In the genomic region with DNA sequence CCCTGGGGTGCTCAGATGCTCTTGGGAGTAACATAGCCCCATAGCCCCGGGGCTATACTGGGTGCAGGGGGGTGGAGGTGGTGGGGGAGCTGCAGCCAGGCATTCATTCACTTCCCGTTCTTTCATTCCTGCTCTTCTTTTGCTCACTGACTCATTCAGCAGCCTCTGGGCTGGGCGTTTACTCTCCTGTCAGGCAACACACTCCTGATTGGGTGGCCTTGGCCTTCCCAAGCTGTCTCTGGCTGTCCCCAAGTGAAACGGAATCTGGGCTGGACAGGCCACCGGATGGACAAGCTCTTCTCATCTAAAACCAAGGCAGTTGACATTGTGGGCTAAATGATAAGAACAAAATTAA, we compare ENCODE assay signal across 10 cellular contexts. TPM values are rescaled to one million over a fixed set of nuclear protein-coding genes. Genes with fewer than 3 reads are reported as not detected.
DNase-seq lines count a peak whose midpoint lies in the region; ATAC-seq, FAIRE-seq and TF ChIP-seq lines count a peak whose summit lies in the region.
"Had no signal": no experiment of that assay in that cellular context is flagged by ENCODE, and none has a peak within 500 bp of the region (broad histone marks: within the 10 kb centered on the region; RNA-seq: fewer than 3 reads in every experiment).

No MANE protein-coding gene starts in this region.

- H3K4me1 ChIP-seq in lower lobe of right lung (peaks cover 44% of the 10 kb centered on the region), upper lobe of left lung (peaks cover 20 to 61% (median 53%) of the 10 kb centered on the region in 4 donors)

- no peak for FAIRE-seq in GM12892 (lab: Jason Lieb, UNC)

- intact Hi-C loops in lower lobe of right lung (cut with DNase I) = no loop called here

- TF ChIP-seq POLR2A in upper lobe of left lung (IDR thresholded peaks at IDR 0.05) = no peak
- no peak for TF ChIP-seq POLR2A in GM12892 (IDR thresholded peaks at IDR 0.05; ENCODE audit: low read depth, low read length)

- 43 to 67% methylated on average over 5 of the region's 5 CpGs for WGBS in upper lobe of left lung, 2 donors

- no peaks in the 10 kb centered on the region for H3K27me3 ChIP-seq in MG63
- no peaks in the 10 kb centered on the region for H3K27me3 ChIP-seq in lower lobe of right lung (ENCODE audit: low read depth)
- H3K27me3 ChIP-seq in upper lobe of left lung = no peaks in the 10 kb centered on the region

- DNase-seq in MG63 (peak; percentile 42), dedifferentiated amniotic fluid mesenchymal stem cell (ENCODE audit: extremely low spot score) (peak; percentile 74), lower lobe of right lung (no peak), upper lobe of left lung (no peak), GM10266 (ENCODE audit: extremely low spot score) (no peak), NCI-H1694 treated with DMSO at 0.1 percent for 48 hours (lab: John Stamatoyannopoulos, UW) (no peak), GM12892 (ENCODE audit: insufficient read length) (no peak)
- DNase-seq: activated naive CD8-positive, alpha-beta T cell treated with anti-CD3 and anti-CD28 coated beads for 36 hours; NCI-H774 had no signal

- H3K9me3 ChIP-seq in MG63 (no peaks in the 10 kb centered on the region), lower lobe of right lung (no peaks in the 10 kb centered on the region), upper lobe of left lung (no peaks in the 10 kb centered on the region)

- peaks cover 16% of the 10 kb centered on the region for H3K36me3 ChIP-seq in MG63
- H3K36me3 ChIP-seq in lower lobe of right lung = no peaks in the 10 kb centered on the region
- H3K36me3 ChIP-seq in upper lobe of left lung = no peaks in the 10 kb centered on the region

- no peak for TF ChIP-seq EP300 in upper lobe of left lung (IDR thresholded peaks at IDR 0.05)

- H3K27ac ChIP-seq in lower lobe of right lung (peak overlapping the region; percentile 84), upper lobe of left lung (peak overlapping the region; percentile 64 to 83 (median 79))

- H3K4me3 ChIP-seq in MG63 (no peak overlapping the region), lower lobe of right lung (no peak overlapping the region), upper lobe of left lung (no peak overlapping the region)

- peak; percentile 51 to 56 for ATAC-seq in lower lobe of right lung
- peak; percentile 45 to 75 for ATAC-seq in upper lobe of left lung (ENCODE audit: low FRiP score in 2 of 2)
- no peak for ATAC-seq in HG02981 (IDR thresholded peaks at IDR 0.05; ENCODE audit: unreplicated experiment)

- no peak for TF ChIP-seq CTCF in lower lobe of right lung (IDR thresholded peaks at IDR 0.05)
- TF ChIP-seq CTCF in upper lobe of left lung (IDR thresholded peaks at IDR 0.05) = no peak
- no peak for TF ChIP-seq CTCF in GM10266 (IDR thresholded peaks at IDR 0.05; ENCODE audit: control insufficient read depth, insufficient read depth, low read depth, missing control alignments)

RNA-seq across cellular contexts. Expression of gene CHST3, which starts 34.6 kb away (rescaled TPM):
- total RNA-seq in MG63 (2014; rRNA removed; shearing (Covaris generic); ENCODE audit: low replicate concordance) = 14.6 and 21.7 TPM in 2 replicates
- total RNA-seq in lower lobe of right lung (12.0 TPM), upper lobe of left lung (10 to 100 TPM in 2 of 6 donors, 1 to 10 TPM in 4; 5.4 to 15.0 (median 8.4) TPM)
- polyA plus RNA-seq in GM12892 (2012; ENCODE audit: missing spikeins) = not detected

Comparison
In these comparisons a context has a peak if more than half of its experiments do, and no peak if none do; other contexts are left out.
1. DNase-seq: peak in MG63 (single experiment) and dedifferentiated amniotic fluid mesenchymal stem cell (single experiment); none in lower lobe of right lung (single experiment), upper lobe of left lung (0 of 2), GM10266 (single experiment), NCI-H1694 treated with DMSO at 0.1 percent for 48 hours (single experiment) and GM12892 (single experiment).